16 cellular contexts compared by ENCODE assay signal in genomic region chr20:25063981-25064380, GRCh38. TPM values are rescaled to one million over a fixed set of nuclear protein-coding genes. Genes with fewer than 3 reads are reported as not detected.
DNase-seq lines count a peak whose midpoint lies in the region; TF ChIP-seq lines count a peak whose summit lies in the region.
"Had no signal": no experiment of that assay in that cellular context is flagged by ENCODE, and none has a peak within 500 bp of the region (broad histone marks: within the 10 kb centered on the region; RNA-seq: fewer than 3 reads in every experiment).

No MANE protein-coding gene starts in this region.

- intact Hi-C loops in transverse colon (cut with DNase I; ENCODE audit: low total_unique reads): loop anchor here (2.0 to 5.0 kb wide), 2 partner anchors 69 to 233 kb away; no protein-coding TSS in a partner anchor

- peaks cover 3% of the 10 kb centered on the region for H3K9me3 Mint-ChIP-seq in chondrocyte (ENCODE audit: low read depth)
- H3K9me3 Mint-ChIP-seq: CD4-positive, CD25-positive, alpha-beta regulatory T cell had no signal

- no peaks in the 10 kb centered on the region for H3K36me3 Mint-ChIP-seq in chondrocyte (ENCODE audit: low read depth)

- H3K79me2 ChIP-seq in parathyroid adenoma: no peaks in the 10 kb centered on the region

- no peaks in the 10 kb centered on the region for H3K36me3 ChIP-seq in parathyroid adenoma (ENCODE audit: control insufficient read depth, insufficient read depth, low read length)
- H3K36me3 ChIP-seq in transverse colon: no peaks in the 10 kb centered on the region
- H3K36me3 ChIP-seq: BLaER1 treated with 17β-estradiol and CSF1 and Interleukin-3, amounts not matched to agents 10 nM and 100 nM had no signal

- H3K27ac ChIP-seq in parathyroid adenoma (no peak overlapping the region), transverse colon (no peak overlapping the region)
- H3K27ac ChIP-seq: BLaER1 treated with 17β-estradiol and CSF1 and Interleukin-3, amounts not matched to agents 10 nM and 100 nM; GM23248 had no signal

- H3K9ac ChIP-seq in parathyroid adenoma: no peak overlapping the region
- H3K9ac ChIP-seq: BLaER1 treated with 17β-estradiol and CSF1 and Interleukin-3, amounts not matched to agents 10 nM and 100 nM; GM23248 had no signal

- 100% methylated on average over 2 of the region's 2 CpGs; no CpG with 5 or more reads in 1 of the 2 donors for WGBS in transverse colon (ENCODE audit: low coverage in 1 of 2), 2 donors

- peak; percentile 38 for DNase-seq in activated effector memory CD4-positive, alpha-beta T cell treated with anti-CD3 and anti-CD28 coated beads, Interleukin-2, amount 50 U/mL, for 16 hours
- no peak for DNase-seq in activated effector memory CD4-positive, alpha-beta T cell treated with Interleukin-2 at 50 U/mL for 16 hours
- DNase-seq in chondrocyte (ENCODE audit: low spot score) (peak; percentile 34), transverse colon (peak; percentile 3), NCI-H146 (lab: John Stamatoyannopoulos, UW) (no peak)
- DNase-seq in stimulated activated CD4-positive, alpha-beta T cell treated with anti-CD3 and anti-CD28 coated beads, Interleukin-1b, Interleukin-23, amount 100 ng/mL, for 48 hours: no peak
- no peak for DNase-seq in stimulated activated CD4-positive, alpha-beta T cell treated with anti-CD3 and anti-CD28 coated beads, Interleukin-15, amount 100 ng/mL, for 24 hours
- DNase-seq: 8988T; AML-193; CD4-positive, CD25-positive, alpha-beta regulatory T cell; DMS79; GM23248 had no signal

- no peak overlapping the region for H3K27ac Mint-ChIP-seq in chondrocyte (ENCODE audit: unreplicated experiment)

- peaks cover 62% of the 10 kb centered on the region for H3K27me3 Mint-ChIP-seq in chondrocyte (ENCODE audit: low read depth)

- in situ Hi-C loops in transverse colon (cut with MboI; ENCODE audit: low pct_ligation_motif_present in 1 of 4, low pct_unique_long_range_greater_than_20kb in 1 of 4, low sequenced_read_pairs in 3 of 4): loop anchor here in 2 of 4 donors (5.0 to 25.0 kb wide), 3 partner anchors 67 to 323 kb away; partner anchors contain the start of genes ABHD12 (in 1 of the 2) and APMAP (in 1 of the 2)

- no peak overlapping the region for H3K4me3 Mint-ChIP-seq in chondrocyte (ENCODE audit: unreplicated experiment)

- no peak overlapping the region for H2AFZ ChIP-seq in parathyroid adenoma
- H2AFZ ChIP-seq: GM23248 had no signal

- H3K4me1 ChIP-seq in parathyroid adenoma (peaks cover 25% of the 10 kb centered on the region), transverse colon (peaks cover 0 to 15% (median 7%) of the 10 kb centered on the region in 4 donors)

- no peak for TF ChIP-seq POLR2A in transverse colon (IDR thresholded peaks at IDR 0.05)

- H3K27me3 ChIP-seq in parathyroid adenoma (ENCODE audit: control insufficient read depth, insufficient read depth, low read length): no peaks in the 10 kb centered on the region
- H3K27me3 ChIP-seq in transverse colon: peaks cover 2% of the 10 kb centered on the region
- H3K27me3 ChIP-seq: BLaER1 treated with 17β-estradiol and CSF1 and Interleukin-3, amounts not matched to agents 10 nM and 100 nM had no signal

- no peak for TF ChIP-seq CTCF in chondrocyte (IDR thresholded peaks at IDR 0.05)
- TF ChIP-seq CTCF in parathyroid adenoma (IDR thresholded peaks at IDR 0.05): no peak
- TF ChIP-seq CTCF in transverse colon (IDR thresholded peaks at IDR 0.05): no peak

- no peak for TF ChIP-seq EP300 in transverse colon (IDR thresholded peaks at IDR 0.05; ENCODE audit: low read depth)

- H3K9me3 ChIP-seq in parathyroid adenoma (ENCODE audit: control insufficient read depth, low read length): no peaks in the 10 kb centered on the region
- no peaks in the 10 kb centered on the region for H3K9me3 ChIP-seq in transverse colon

- H3K4me3 ChIP-seq in parathyroid adenoma (ENCODE audit: low read depth, low read length): no peak overlapping the region
- no peak overlapping the region for H3K4me3 ChIP-seq in transverse colon
- H3K4me3 ChIP-seq: BLaER1 treated with 17β-estradiol and CSF1 and Interleukin-3, amounts not matched to agents 10 nM and 100 nM; GM12878; GM23248 had no signal

- peak overlapping the region; percentile 9 for H3K4me2 ChIP-seq in parathyroid adenoma (ENCODE audit: low read length)

- H3K4me1 Mint-ChIP-seq in chondrocyte (ENCODE audit: low read depth): peaks cover 4% of the 10 kb centered on the region

RNA-seq across cellular contexts. Expression of gene ACSS1, which starts 6.0 kb away (rescaled TPM):
- 1.5 to 5.5 TPM (median 5.5 TPM) in 3 replicates for total RNA-seq in chondrocyte
- 10 to 100 TPM; 30.3 to 64.7 (median 51.6) TPM for total RNA-seq in transverse colon
- total RNA-seq: G401 had no signal

RNA-seq across cellular contexts. Expression of gene VSX1, which starts 18.0 kb away (rescaled TPM):
- total RNA-seq in chondrocyte (not detected in 3 replicates), transverse colon (under 1 TPM in 1 of 4 donors, not detected in 3; 0.16 TPM)
- total RNA-seq: CD4-positive, CD25-positive, alpha-beta regulatory T cell; G401; GM12878; GM23248 had no signal

Comparison
In these comparisons a context has a peak if more than half of its experiments do, and no peak if none do; other contexts are left out.
1. DNase-seq: peak in activated effector memory CD4-positive, alpha-beta T cell treated with anti-CD3 and anti-CD28 coated beads, Interleukin-2, amount 50 U/mL, for 16 hours (single experiment), chondrocyte (single experiment) and transverse colon (single experiment); none in activated effector memory CD4-positive, alpha-beta T cell treated with Interleukin-2 at 50 U/mL for 16 hours (single experiment), NCI-H146 (single experiment), stimulated activated CD4-positive, alpha-beta T cell treated with anti-CD3 and anti-CD28 coated beads, Interleukin-1b, Interleukin-23, amount 100 ng/mL, for 48 hours (single experiment) and stimulated activated CD4-positive, alpha-beta T cell treated with anti-CD3 and anti-CD28 coated beads, Interleukin-15, amount 100 ng/mL, for 24 hours (single experiment).